In the genomic region with DNA sequence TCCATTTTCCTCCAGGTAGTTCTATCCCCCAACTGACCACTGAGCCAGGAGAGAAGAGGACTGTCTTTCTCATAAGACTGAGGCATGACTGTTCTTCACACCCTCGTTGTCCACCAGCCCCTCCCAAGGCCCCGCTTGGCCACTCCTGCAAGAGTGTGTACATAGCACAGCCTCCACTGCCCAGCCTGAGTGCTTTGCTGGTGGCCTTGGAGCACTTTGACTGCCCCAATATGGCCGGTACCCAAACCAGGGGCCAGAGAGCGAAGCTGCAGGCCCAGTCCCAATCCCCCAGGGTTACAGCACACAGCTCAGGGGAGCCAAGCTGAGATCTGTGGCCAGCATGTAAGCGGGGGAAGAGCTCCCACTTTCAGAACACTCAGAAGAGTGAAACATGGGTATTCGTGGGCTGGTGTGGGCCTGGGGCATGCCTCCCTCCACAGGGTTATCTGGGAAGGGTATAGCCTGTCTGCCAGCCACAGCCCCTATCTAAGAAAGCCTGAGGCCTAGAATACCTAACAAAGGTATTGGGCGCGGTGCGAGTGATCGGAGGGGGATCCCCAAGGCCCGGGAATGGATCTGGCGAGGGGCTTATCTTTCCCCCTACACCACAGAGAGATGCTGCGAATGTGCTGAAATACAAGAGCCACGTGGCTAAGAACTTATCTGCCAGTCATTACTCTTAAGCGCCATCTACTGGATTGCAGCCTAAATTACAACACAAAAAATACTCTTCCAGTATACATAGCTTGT, we compare ENCODE assay signal across 9 cellular contexts.
DNase-seq lines count a peak whose midpoint lies in the region; ATAC-seq and TF ChIP-seq lines count a peak whose summit lies in the region.
"Had no signal": no experiment of that assay in that cellular context is flagged by ENCODE, and none has a peak within 500 bp of the region (broad histone marks: within the 10 kb centered on the region; RNA-seq: fewer than 3 reads in every experiment).

No MANE protein-coding gene starts in this region.

- no peak for DNase-seq in AG04450 (ENCODE audit: low read depth, low spot score)
- DNase-seq in GM06990 (ENCODE audit: extremely low read depth, insufficient read length), result peak; percentile 51
- DNase-seq in NAMALWA (ENCODE audit: low spot score), result peak; percentile 83
- peak; percentile 2 to 40 for DNase-seq in activated T-cell treated with anti-CD3 and anti-CD28 coated beads, Interleukin-2, amount 50 U/mL, for 72 hours
- peak; percentile 12 for DNase-seq in left kidney (ENCODE audit: low read depth, low spot score)
- DNase-seq in effector memory CD4-positive, alpha-beta T cell, result no peak
- no peak for DNase-seq in GOT3 (lab: John Stamatoyannopoulos, UW)

- H3K27ac ChIP-seq in AG04450 (ENCODE audit: low read depth, low read length), result no peak overlapping the region
- H3K27ac ChIP-seq in HEK293 (ENCODE audit: extremely low read depth, low read depth, low read length), result no peak overlapping the region
- no peak overlapping the region for H3K27ac ChIP-seq in effector memory CD4-positive, alpha-beta T cell (ENCODE audit: insufficient read depth, low read length, poor library complexity, severe bottlenecking)

- no peaks in the 10 kb centered on the region for H3K27me3 Mint-ChIP-seq in activated T-cell treated with anti-CD3 and anti-CD28 coated beads, Interleukin-2, amount 50 U/mL, for 72 hours (ENCODE audit: low read depth)
- H3K27me3 Mint-ChIP-seq: naive thymus-derived CD8-positive, alpha-beta T cell had no signal

- H3K4me3 Mint-ChIP-seq in activated T-cell treated with anti-CD3 and anti-CD28 coated beads, Interleukin-2, amount 50 U/mL, for 72 hours, result no peak overlapping the region
- H3K4me3 Mint-ChIP-seq: naive thymus-derived CD8-positive, alpha-beta T cell had no signal

- H3K4me3 ChIP-seq in AG04450 (ENCODE audit: low read depth, low read length) (no peak overlapping the region), GM06990 (replicated peaks; ENCODE audit: low read depth, low read length) (no peak overlapping the region), HEK293 (ENCODE audit: low read depth, low read length) (no peak overlapping the region)
- H3K4me3 ChIP-seq in effector memory CD4-positive, alpha-beta T cell (ENCODE audit: insufficient read depth, low read depth, low read length, poor library complexity, severe bottlenecking), result no peak overlapping the region

- H3K9me3 Mint-ChIP-seq in activated T-cell treated with anti-CD3 and anti-CD28 coated beads, Interleukin-2, amount 50 U/mL, for 72 hours, result peaks cover 0 to 4% of the 10 kb centered on the region in 2 donors

- H3K4me1 Mint-ChIP-seq in activated T-cell treated with anti-CD3 and anti-CD28 coated beads, Interleukin-2, amount 50 U/mL, for 72 hours (ENCODE audit: low read depth), result no peaks in the 10 kb centered on the region
- H3K4me1 Mint-ChIP-seq: naive thymus-derived CD8-positive, alpha-beta T cell had no signal

- ATAC-seq in activated T-cell treated with anti-CD3 and anti-CD28 coated beads, Interleukin-2, amount 50 U/mL, for 72 hours (replicated peaks in 1 of 2), result peak; percentile 53 to 75
- ATAC-seq: naive thymus-derived CD8-positive, alpha-beta T cell had no signal

- H3K27ac Mint-ChIP-seq in activated T-cell treated with anti-CD3 and anti-CD28 coated beads, Interleukin-2, amount 50 U/mL, for 72 hours, result no peak overlapping the region
- H3K27ac Mint-ChIP-seq: naive thymus-derived CD8-positive, alpha-beta T cell had no signal

- H3K36me3 ChIP-seq in GM06990 (ENCODE audit: control insufficient read depth, insufficient read depth, low read length) (no peaks in the 10 kb centered on the region), HEK293 (ENCODE audit: control insufficient read depth in 2 of 2, insufficient read depth in 1 of 2, low read length in 2 of 2) (no peaks in the 10 kb centered on the region)
- H3K36me3 ChIP-seq in effector memory CD4-positive, alpha-beta T cell (ENCODE audit: control insufficient read depth, insufficient read depth, low read length), result no peaks in the 10 kb centered on the region

- POLR2A ChIA-PET in AG04450 (lab: Yijun Ruan, JAX), result no interaction called here
- POLR2A ChIA-PET in HEK293 (lab: Yijun Ruan, JAX), result no interaction called here

- H3K4me1 ChIP-seq in HEK293 (ENCODE audit: control insufficient read depth, insufficient read depth, low read length), result no peaks in the 10 kb centered on the region
- no peaks in the 10 kb centered on the region for H3K4me1 ChIP-seq in effector memory CD4-positive, alpha-beta T cell (ENCODE audit: control insufficient read depth, insufficient read depth, low read length, poor library complexity, severe bottlenecking)

- peak; percentile 49 for TF ChIP-seq CTCF in AG04450 (IDR thresholded peaks at IDR 0.05; ENCODE audit: low read depth, low read length)
- peak; percentile 66 for TF ChIP-seq CTCF in GM06990 (IDR thresholded peaks at IDR 0.05; ENCODE audit: insufficient read depth, low read length, poor library complexity, severe bottlenecking)
- no peak; the same call in 1 of the 2 replicates for TF ChIP-seq CTCF in HEK293 (tag by site-specific recombination; IDR thresholded peaks at IDR 0.05)

- H3K36me3 Mint-ChIP-seq in activated T-cell treated with anti-CD3 and anti-CD28 coated beads, Interleukin-2, amount 50 U/mL, for 72 hours (ENCODE audit: insufficient read depth in 2 of 2), result peaks cover 5 to 6% of the 10 kb centered on the region in 2 donors

- H3K27me3 ChIP-seq in AG04450 (ENCODE audit: control insufficient read depth, insufficient read depth, low read length) (no peaks in the 10 kb centered on the region), GM06990 (replicated peaks; ENCODE audit: control insufficient read depth, insufficient read depth, low read length) (no peaks in the 10 kb centered on the region)
- H3K27me3 ChIP-seq in effector memory CD4-positive, alpha-beta T cell (replicated peaks; ENCODE audit: control insufficient read depth, insufficient read depth, low read length, poor library complexity, severe bottlenecking), result no peaks in the 10 kb centered on the region

- H3K9me3 ChIP-seq in AG04450 (ENCODE audit: control insufficient read depth, insufficient read depth, low read length) (no peaks in the 10 kb centered on the region), HEK293 (ENCODE audit: control insufficient read depth, insufficient read depth, low read depth, low read length) (no peaks in the 10 kb centered on the region)
- no peaks in the 10 kb centered on the region for H3K9me3 ChIP-seq in effector memory CD4-positive, alpha-beta T cell (ENCODE audit: control insufficient read depth, low read length)

- CTCF ChIA-PET in AG04450 (lab: Charles Lee) (interaction anchor here (0.7 to 2.2 kb wide), 5 partner anchors 9 to 1234 kb away, joined by 3 to 14 read pairs (median 10); no protein-coding TSS in a partner anchor), HEK293 (lab: Yijun Ruan, JAX) (interaction anchor here (0.7 to 1.9 kb wide), 9 partner anchors 10 to 638 kb away, joined by 3 to 7 read pairs (median 4); no protein-coding TSS in a partner anchor)

TF ChIP-seq in HEK293, 187 proteins besides CTCF, POLR2A, EP300 and RAD21:
- TF ChIP-seq ZSCAN23 (tag by site-specific recombination; IDR thresholded peaks at IDR 0.05), result no peak
- peak; percentile 31 for TF ChIP-seq ZNF654 (tag by site-specific recombination; IDR thresholded peaks at IDR 0.05; ENCODE audit: low read depth)

Comparison
In these comparisons a context has a peak if more than half of its experiments do, and no peak if none do; other contexts are left out.
1. DNase-seq: peak in GM06990 (single experiment), NAMALWA (single experiment), activated T-cell treated with anti-CD3 and anti-CD28 coated beads, Interleukin-2, amount 50 U/mL, for 72 hours (2 of 2) and left kidney (single experiment); none in AG04450 (single experiment), effector memory CD4-positive, alpha-beta T cell (0 of 3) and GOT3 (single experiment).